Comparison of ENCODE assay signal across 8 cellular contexts in genomic region chr10:119205926-119206602, GRCh38. TPM values are rescaled to one million over a fixed set of nuclear protein-coding genes. Genes with fewer than 3 reads are reported as not detected.
DNase-seq lines count a peak whose midpoint lies in the region; ATAC-seq and TF ChIP-seq lines count a peak whose summit lies in the region.

No MANE protein-coding gene starts in this region.

- H3K4me3 ChIP-seq in DOHH2 (ENCODE audit: low read length) (peak overlapping the region; percentile 76), GM23338 (peak overlapping the region; percentile 86), OCI-LY1 (ENCODE audit: low read depth, low read length, poor library complexity, severe bottlenecking) (peak overlapping the region; percentile 67)

- H3K4me3 Mint-ChIP-seq in GM23338, result peak overlapping the region; percentile 76
- H3K4me3 Mint-ChIP-seq in osteocyte (ENCODE audit: unreplicated experiment), result peak overlapping the region; percentile 80

- H3F3A ChIP-seq in DOHH2 (ENCODE audit: control insufficient read depth, insufficient read depth) (peaks cover 13% of the 10 kb centered on the region), GM23338 (replicated peaks; ENCODE audit: low read depth) (peaks cover 10% of the 10 kb centered on the region; the same call in 1 of the 2 replicates), OCI-LY1 (ENCODE audit: insufficient read depth, low read length) (no peaks in the 10 kb centered on the region)

- H3K27me3 ChIP-seq in DOHH2 (ENCODE audit: control insufficient read depth, low read length) (peaks cover 17% of the 10 kb centered on the region), GM23338 (ENCODE audit: insufficient read depth) (peaks cover 18% of the 10 kb centered on the region), OCI-LY1 (ENCODE audit: insufficient read depth, low read length) (peaks cover 4% of the 10 kb centered on the region; the same call in 1 of the 2 replicates)

- H3K36me3 ChIP-seq in DOHH2 (ENCODE audit: control insufficient read depth, low read length), result no peaks in the 10 kb centered on the region
- H3K36me3 ChIP-seq in GM23338 (ENCODE audit: insufficient read depth), result no peaks in the 10 kb centered on the region
- no peaks in the 10 kb centered on the region for H3K36me3 ChIP-seq in OCI-LY1 (ENCODE audit: insufficient read depth, low read length)

- H3K36me3 Mint-ChIP-seq in GM23338 (ENCODE audit: low read depth) (no peaks in the 10 kb centered on the region), osteocyte (ENCODE audit: unreplicated experiment) (no peaks in the 10 kb centered on the region)

- peak overlapping the region; percentile 91 for H3K4me2 ChIP-seq in DOHH2 (ENCODE audit: low read length)
- peak overlapping the region; percentile 84 for H3K4me2 ChIP-seq in GM23338
- H3K4me2 ChIP-seq in OCI-LY1 (ENCODE audit: low read length), result peak overlapping the region; percentile 63

- H3K27ac ChIP-seq in DOHH2 (ENCODE audit: low read depth, low read length) (peak overlapping the region; percentile 52), GM23338 (ENCODE audit: low read depth) (no peak overlapping the region), OCI-LY1 (ENCODE audit: low read depth, low read length, poor library complexity, severe bottlenecking) (no peak overlapping the region)

- H3K9me3 Mint-ChIP-seq in GM23338 (no peaks in the 10 kb centered on the region), osteocyte (ENCODE audit: unreplicated experiment) (no peaks in the 10 kb centered on the region)

- H3K27ac Mint-ChIP-seq in GM23338 (no peak overlapping the region; the same call in 1 of the 2 replicates), osteocyte (ENCODE audit: unreplicated experiment) (peak overlapping the region; percentile 89)

- intact Hi-C loops in head of caudate nucleus (cut with DNase I), result loop anchor here (10.0 kb wide), 1 partner anchor 209 kb away; no protein-coding TSS in a partner anchor

- no peaks in the 10 kb centered on the region; the same call in 1 of the 2 replicates for H3K79me2 ChIP-seq in DOHH2 (ENCODE audit: control insufficient read depth, low read length)
- no peaks in the 10 kb centered on the region for H3K79me2 ChIP-seq in GM23338 (replicated peaks; ENCODE audit: insufficient read depth)
- H3K79me2 ChIP-seq in OCI-LY1 (ENCODE audit: insufficient read depth, low read length), result no peaks in the 10 kb centered on the region

- H4K20me1 ChIP-seq in DOHH2 (ENCODE audit: control insufficient read depth, insufficient read depth, low read depth, low read length) (no peaks in the 10 kb centered on the region), GM23338 (replicated peaks; ENCODE audit: insufficient read depth) (no peaks in the 10 kb centered on the region; the same call in 1 of the 2 replicates), OCI-LY1 (ENCODE audit: insufficient read depth, low read length) (no peaks in the 10 kb centered on the region)

- no peak overlapping the region; the same call in 1 of the 2 replicates for H3K9ac ChIP-seq in OCI-LY1 (ENCODE audit: low read length)

- ATAC-seq in GM23338, result peak; percentile 6; the same call in 2 of the 3 replicates
- no peak for ATAC-seq in GM21515 (IDR thresholded peaks at IDR 0.05; ENCODE audit: unreplicated experiment)

- H3K9me3 ChIP-seq in DOHH2 (ENCODE audit: control insufficient read depth, insufficient read depth, low read length) (no peaks in the 10 kb centered on the region), OCI-LY1 (ENCODE audit: low read length) (no peaks in the 10 kb centered on the region)

- H3K4me1 Mint-ChIP-seq in GM23338 (peaks cover 30% of the 10 kb centered on the region), osteocyte (ENCODE audit: unreplicated experiment) (peaks cover 27% of the 10 kb centered on the region)

- H3K9me2 ChIP-seq in DOHH2 (replicated peaks; ENCODE audit: control insufficient read depth, low read length) (no peaks in the 10 kb centered on the region), GM23338 (ENCODE audit: insufficient read depth) (no peaks in the 10 kb centered on the region), OCI-LY1 (ENCODE audit: low read depth, low read length) (no peaks in the 10 kb centered on the region)

- no peak for TF ChIP-seq CTCF in DOHH2 (IDR thresholded peaks at IDR 0.05; ENCODE audit: low read depth, low read length, poor library complexity, severe bottlenecking)
- no peak for TF ChIP-seq CTCF in GM23338 (conservative IDR thresholded peaks at IDR 0.05; ENCODE audit: low read depth in 2 of 2)
- TF ChIP-seq CTCF in OCI-LY1 (IDR thresholded peaks at IDR 0.05; ENCODE audit: low read length), result no peak
- no peak for TF ChIP-seq CTCF in osteocyte (IDR thresholded peaks at IDR 0.05)

- H3K27me3 Mint-ChIP-seq in GM23338 (ENCODE audit: insufficient read depth, low read depth, poor library complexity) (peaks cover 20% of the 10 kb centered on the region), osteocyte (ENCODE audit: unreplicated experiment) (no peaks in the 10 kb centered on the region)

- H2AFZ ChIP-seq in GM23338 (peak overlapping the region; percentile 92), OCI-LY1 (ENCODE audit: low read length) (no peak overlapping the region)

- DNase-seq in GM23338 (ENCODE audit: low spot score) (peak; percentile 65), activated gamma-delta T cell treated with Interleukin-2 at 50 U/mL for 16 hours (peak; percentile 25), head of caudate nucleus (peak in 41 of 42 donors; percentile 13 to 71 (median 45)), osteocyte (ENCODE audit: extremely low spot score, unreplicated experiment) (no peak), NCI-H187 (lab: John Stamatoyannopoulos, UW) (no peak)

- H3K4me1 ChIP-seq in DOHH2 (ENCODE audit: control insufficient read depth, low read length) (peaks cover 33% of the 10 kb centered on the region), GM23338 (ENCODE audit: insufficient read depth) (peaks cover 25% of the 10 kb centered on the region), OCI-LY1 (ENCODE audit: insufficient read depth, low read length, severe bottlenecking) (peaks cover 29% of the 10 kb centered on the region)

TF ChIP-seq in GM23338, 12 proteins besides CTCF, POLR2A, EP300 and RAD21 (continues in another document):
- no peak for TF ChIP-seq CREB1 (CRISPR knock-in tag; IDR thresholded peaks at IDR 0.05; ENCODE audit: low read depth)
- no peak for TF ChIP-seq JUNB (IDR thresholded peaks at IDR 0.05; ENCODE audit: unreplicated experiment)
- no peak for TF ChIP-seq STAT1 (IDR thresholded peaks at IDR 0.05; ENCODE audit: unreplicated experiment)

RNA-seq across cellular contexts. Expression of gene GRK5, which starts 1.3 kb away (rescaled TPM):
- total RNA-seq in GM23338 (2014; rRNA removed; shearing (Covaris generic)), result 0.74 and 2.0 TPM in 2 replicates
- polyA plus RNA-seq in GM23338 (2016; fragmentation: Nextera tagmentation; extraction: Ambion mirVana), result 0.50 and 0.53 TPM in 2 replicates
- total RNA-seq in osteocyte, result 43.2 and 45.9 TPM in 2 replicates

RNA-seq across cellular contexts. Expression of gene PRDX3, which starts 27.5 kb away (rescaled TPM):
- 285 and 314 TPM in 2 replicates for total RNA-seq in GM23338 (2014; rRNA removed; shearing (Covaris generic))
- polyA plus RNA-seq in GM23338 (2016; fragmentation: Nextera tagmentation; extraction: Ambion mirVana), result 262 and 275 TPM in 2 replicates
- total RNA-seq in osteocyte, result 76.7 and 76.9 TPM in 2 replicates

RNA-seq across cellular contexts. Expression of gene SFXN4, which starts 40.5 kb away (rescaled TPM):
- 22.3 and 51.6 TPM in 2 replicates for total RNA-seq in GM23338 (2014; rRNA removed; shearing (Covaris generic))
- 18.6 and 20.1 TPM in 2 replicates for polyA plus RNA-seq in GM23338 (2016; fragmentation: Nextera tagmentation; extraction: Ambion mirVana)
- total RNA-seq in osteocyte, result 10.9 and 12.2 TPM in 2 replicates

Comparison
In these comparisons a context has a peak if more than half of its experiments do, and no peak if none do; other contexts are left out.
1. DNase-seq: peak in GM23338 (single experiment), activated gamma-delta T cell treated with Interleukin-2 at 50 U/mL for 16 hours (single experiment) and head of caudate nucleus (41 of 42); none in osteocyte (single experiment) and NCI-H187 (0 of 2).
2. RNA of gene GRK5, which starts 1.3 kb away (total RNA-seq): 43.2 to 45.9 TPM in osteocyte; 0.74 to 2.0 TPM in GM23338; every median in the first group is over 10 times any median in the second.
3. Peak in every context shown above with its lines, with median percentiles within 50 percentile points of each other: H3K4me2 ChIP-seq and H3K4me3 ChIP-seq.